In genomic region chr1:15851251-15852035, GRCh38 we compare ENCODE assay signal across 8 cellular contexts. TPM values are rescaled to one million over a fixed set of nuclear protein-coding genes. Genes with fewer than 3 reads are reported as not detected.
DNase-seq lines count a peak whose midpoint lies in the region; ATAC-seq and TF ChIP-seq lines count a peak whose summit lies in the region.
"Had no signal": no experiment of that assay in that cellular context is flagged by ENCODE, and none has a peak within 500 bp of the region (broad histone marks: within the 10 kb centered on the region; RNA-seq: fewer than 3 reads in every experiment).

No MANE protein-coding gene starts in this region.

- H3K4me1 ChIP-seq in GM23338 (ENCODE audit: insufficient read depth) = peaks cover 20% of the 10 kb centered on the region
- peaks cover 29% of the 10 kb centered on the region for H3K4me1 ChIP-seq in PC-3 (ENCODE audit: insufficient read depth, low read length)
- peaks cover 23% of the 10 kb centered on the region for H3K4me1 ChIP-seq in foreskin keratinocyte
- peaks cover 36% of the 10 kb centered on the region for H3K4me1 ChIP-seq in skeletal muscle satellite cell (ENCODE audit: control insufficient read depth, insufficient read depth, low read length)

- H3K9me3 Mint-ChIP-seq in GM23338 = no peaks in the 10 kb centered on the region; the same call in 1 of the 3 replicates

- no peaks in the 10 kb centered on the region for H3K9me3 ChIP-seq in PC-3 (ENCODE audit: low read length)
- no peaks in the 10 kb centered on the region for H3K9me3 ChIP-seq in skeletal muscle satellite cell (replicated peaks; ENCODE audit: low read length)

- H3K79me2 ChIP-seq in GM23338 (replicated peaks; ENCODE audit: insufficient read depth) (peaks cover 84% of the 10 kb centered on the region), PC-3 (ENCODE audit: low read length) (peaks cover 97% of the 10 kb centered on the region)

- H3K9ac ChIP-seq in PC-3 (ENCODE audit: low read length) = peak overlapping the region; percentile 89; the same call in 1 of the 2 replicates
- H3K9ac ChIP-seq in skeletal muscle satellite cell (ENCODE audit: low read depth, low read length) = peak overlapping the region; percentile 18

- H4K20me1 ChIP-seq in GM23338 (replicated peaks; ENCODE audit: insufficient read depth) (no peaks in the 10 kb centered on the region), PC-3 (ENCODE audit: low read length) (peaks cover 8% of the 10 kb centered on the region; the same call in 1 of the 2 replicates)

- no peak for ATAC-seq in GM23338
- no peak for ATAC-seq in PC-3
- ATAC-seq in foreskin keratinocyte = no peak
- no peak for ATAC-seq in GM19328 (IDR thresholded peaks at IDR 0.05; ENCODE audit: unreplicated experiment)

- H3K4me2 ChIP-seq in GM23338 (peak overlapping the region; percentile 92), PC-3 (ENCODE audit: low read length) (peak overlapping the region; percentile 100), skeletal muscle satellite cell (ENCODE audit: low read length) (peak overlapping the region; percentile 83)

- no TSS peak for BruUV-seq in PC-3 (replicated peaks; lab: Mats Ljungman, UMichigan)

- H2AFZ ChIP-seq in GM23338 (no peak overlapping the region), PC-3 (ENCODE audit: low read length) (no peak overlapping the region)

- POLR2A ChIA-PET in PC-3 (lab: Charles Lee; ENCODE audit: unreplicated experiment) = no interaction called here

- peak; percentile 56 for DNase-seq in GM23338 (ENCODE audit: low spot score)
- DNase-seq in PC-3 = no peak
- DNase-seq in foreskin keratinocyte = no peak
- no peak for DNase-seq in NCI-H2081 treated with DMSO at 0.1 percent for 48 hours (lab: John Stamatoyannopoulos, UW)
- DNase-seq in NCI-H748 (lab: John Stamatoyannopoulos, UW; ENCODE audit: unreplicated experiment) = no peak
- DNase-seq: activated CD8-positive, alpha-beta memory T cell treated with anti-CD3 and anti-CD28 coated beads for 24 hours had no signal

- H3K27me3 ChIP-seq in GM23338 (ENCODE audit: insufficient read depth) = peaks cover 6% of the 10 kb centered on the region
- no peaks in the 10 kb centered on the region for H3K27me3 ChIP-seq in PC-3 (ENCODE audit: low read length)
- H3K27me3 ChIP-seq in foreskin keratinocyte = no peaks in the 10 kb centered on the region
- no peaks in the 10 kb centered on the region for H3K27me3 ChIP-seq in skeletal muscle satellite cell (ENCODE audit: control insufficient read depth, insufficient read depth, low read length)

- no peaks in the 10 kb centered on the region for H3K36me3 Mint-ChIP-seq in GM23338 (ENCODE audit: low read depth)

- H3F3A ChIP-seq in GM23338 (replicated peaks; ENCODE audit: low read depth) (peaks cover 13% of the 10 kb centered on the region; the same call in 1 of the 2 replicates), PC-3 (ENCODE audit: low read length, unreplicated experiment) (peaks cover 7% of the 10 kb centered on the region)

- H3K27ac Mint-ChIP-seq in GM23338 = peak overlapping the region; percentile 26

- peaks cover 21% of the 10 kb centered on the region for H3K4me1 Mint-ChIP-seq in GM23338

- intact Hi-C loops in PC-3 (cut with micrococcal nuclease) = loop anchor here (5.0 kb wide), 1 partner anchor 36 kb away; no protein-coding TSS in a partner anchor

- CTCF ChIA-PET in PC-3 (lab: Charles Lee) = interaction anchor here (0.6 to 0.7 kb wide), 2 partner anchors 26 to 35 kb away, joined by 3 to 4 read pairs; no protein-coding TSS in a partner anchor

- H3K36me3 ChIP-seq in GM23338 (ENCODE audit: insufficient read depth) (no peaks in the 10 kb centered on the region), PC-3 (ENCODE audit: low read depth, low read length) (no peaks in the 10 kb centered on the region), skeletal muscle satellite cell (ENCODE audit: insufficient read depth, low read length) (no peaks in the 10 kb centered on the region)

- peak overlapping the region; percentile 34 for H3K4me3 Mint-ChIP-seq in GM23338

- no peak overlapping the region for H3K27ac ChIP-seq in GM23338 (ENCODE audit: low read depth)
- H3K27ac ChIP-seq in PC-3 (ENCODE audit: low read length) = no peak overlapping the region
- H3K27ac ChIP-seq in foreskin keratinocyte = peak overlapping the region; percentile 88

- TF ChIP-seq CTCF in GM23338 (conservative IDR thresholded peaks at IDR 0.05; ENCODE audit: low read depth in 2 of 2) (no peak), PC-3 (conservative IDR thresholded peaks at IDR 0.05; ENCODE audit: low read depth, low read length) (no peak), foreskin keratinocyte (conservative IDR thresholded peaks at IDR 0.05) (no peak)

- H3K27me3 Mint-ChIP-seq in GM23338 (ENCODE audit: insufficient read depth, low read depth, poor library complexity) = peaks cover 6% of the 10 kb centered on the region

- H3K4me3 ChIP-seq in GM23338 (peak overlapping the region; percentile 17), PC-3 (ENCODE audit: low read length) (peak overlapping the region; percentile 22; the same call in 1 of the 2 replicates), skeletal muscle satellite cell (ENCODE audit: low read length) (no peak overlapping the region)

- H3K9me2 ChIP-seq in GM23338 (ENCODE audit: insufficient read depth) = no peaks in the 10 kb centered on the region
- H3K9me2 ChIP-seq in PC-3 (replicated peaks; ENCODE audit: low read length) = no peaks in the 10 kb centered on the region

TF ChIP-seq in GM23338, 12 proteins besides CTCF, POLR2A, EP300 and RAD21 (continues in another document):
- no peak for TF ChIP-seq ZNF331 (CRISPR knock-in tag; IDR thresholded peaks at IDR 0.05; ENCODE audit: low read depth)
- TF ChIP-seq EZH2 (IDR thresholded peaks at IDR 0.05; ENCODE audit: low read depth, unreplicated experiment) = no peak
- no peak for TF ChIP-seq CREB1 (CRISPR knock-in tag; IDR thresholded peaks at IDR 0.05; ENCODE audit: low read depth)
- TF ChIP-seq NANOG (IDR thresholded peaks at IDR 0.05; ENCODE audit: borderline replicate concordance) = no peak
- no peak for TF ChIP-seq ETS1 (IDR thresholded peaks at IDR 0.05)
- no peak for TF ChIP-seq POLR2AphosphoS5 (IDR thresholded peaks at IDR 0.05; ENCODE audit: low read depth)
- no peak for TF ChIP-seq STAT1 (IDR thresholded peaks at IDR 0.05; ENCODE audit: unreplicated experiment)
- no peak for TF ChIP-seq JUNB (IDR thresholded peaks at IDR 0.05; ENCODE audit: unreplicated experiment)
- no peak for TF ChIP-seq ZNF114 (CRISPR knock-in tag; IDR thresholded peaks at IDR 0.05)
- no peak for TF ChIP-seq REST (IDR thresholded peaks at IDR 0.05; ENCODE audit: unreplicated experiment)

RNA-seq across cellular contexts. Expression of gene SPEN, which starts 3.9 kb away (rescaled TPM):
- total RNA-seq in GM23338 (2014; rRNA removed; shearing (Covaris generic)) = 28.5 and 43.6 TPM in 2 replicates
- polyA plus RNA-seq in GM23338 (2016; fragmentation: Nextera tagmentation; extraction: Ambion mirVana) = 11.4 and 14.9 TPM in 2 replicates
- total RNA-seq in PC-3 (2014; rRNA removed) = 26.7 and 35.7 TPM in 2 replicates
- 49.0 and 51.6 TPM in 2 replicates for total RNA-seq in foreskin keratinocyte
- polyA plus RNA-seq in foreskin keratinocyte = 14.1 and 16.8 TPM in 2 replicates
- 14.6 and 21.0 TPM in 2 replicates for total RNA-seq in skeletal muscle satellite cell (2012; rRNA removed)

RNA-seq across cellular contexts. Expression of gene UQCRHL, which starts 44.0 kb away (rescaled TPM):
- 2.3 and 3.9 TPM in 2 replicates for total RNA-seq in GM23338 (2014; rRNA removed; shearing (Covaris generic))
- polyA plus RNA-seq in GM23338 (2016; fragmentation: Nextera tagmentation; extraction: Ambion mirVana) (3.0 and 3.6 TPM in 2 replicates), foreskin keratinocyte (5.6 and 8.7 TPM in 2 replicates)
- total RNA-seq in PC-3 (2014; rRNA removed) (8.7 and 11.2 TPM in 2 replicates), foreskin keratinocyte (3.2 and 5.3 TPM in 2 replicates)
- total RNA-seq in skeletal muscle satellite cell (2012; rRNA removed) = 1.0 and 1.1 TPM in 2 replicates
